ENCODE assay signal across 1 cellular context in the genomic region with DNA sequence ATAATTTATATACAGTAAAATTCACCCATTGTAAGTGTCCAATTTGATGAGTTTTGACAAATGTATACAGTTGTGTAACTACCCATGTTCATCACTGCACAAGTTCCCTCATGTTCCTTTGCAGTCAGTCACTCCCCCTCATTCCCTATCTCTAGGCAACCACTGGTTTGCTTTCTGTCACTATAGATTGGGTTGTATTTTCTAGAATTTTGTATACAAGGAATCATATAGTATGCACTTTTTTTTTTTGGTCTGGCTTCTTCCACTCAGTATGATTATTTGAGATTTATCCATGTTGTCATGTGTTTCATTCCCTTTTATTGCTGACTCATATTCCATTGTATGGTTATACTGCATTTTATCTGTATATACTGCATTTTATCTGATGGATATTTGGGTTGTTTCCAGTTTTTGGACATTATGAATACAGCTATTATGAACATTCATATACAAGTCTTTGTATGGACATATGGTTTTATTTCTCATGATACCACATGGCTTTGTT.
TF ChIP-seq lines count a peak whose summit lies in the region.

No MANE protein-coding gene starts in this region.

TF ChIP-seq in SK-N-SH, 30 proteins besides CTCF, POLR2A, EP300 and RAD21 (continued from another document):
- TF ChIP-seq FOXM1 (IDR thresholded peaks at IDR 0.05; ENCODE audit: low read depth) (no peak), NFIC (IDR thresholded peaks at IDR 0.05; ENCODE audit: borderline replicate concordance) (no peak), SMC3 (IDR thresholded peaks at IDR 0.05; ENCODE audit: low read depth, low read length) (no peak), GATA2 (CRISPR knock-in tag; IDR thresholded peaks at IDR 0.05) (no peak), MXI1 (IDR thresholded peaks at IDR 0.05; ENCODE audit: low read depth, low read length) (no peak), SIN3A (IDR thresholded peaks at IDR 0.05; ENCODE audit: borderline replicate concordance, low read depth, low read length) (no peak), RCOR1 (IDR thresholded peaks at IDR 0.05; ENCODE audit: low read length) (no peak), GABPA (IDR thresholded peaks at IDR 0.05; ENCODE audit: low read depth) (no peak), FOXJ3 (CRISPR knock-in tag; IDR thresholded peaks at IDR 0.05) (no peak), TCF12 (IDR thresholded peaks at IDR 0.05) (no peak; the same call in 1 of the 2 replicates), EZH2phosphoT487 (IDR thresholded peaks at IDR 0.05; ENCODE audit: borderline replicate concordance, low read depth) (no peak)
- TF ChIP-seq, protein P1, sequence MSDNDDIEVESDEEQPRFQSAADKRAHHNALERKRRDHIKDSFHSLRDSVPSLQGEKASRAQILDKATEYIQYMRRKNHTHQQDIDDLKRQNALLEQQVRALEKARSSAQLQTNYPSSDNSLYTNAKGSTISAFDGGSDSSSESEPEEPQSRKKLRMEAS (IDR thresholded peaks at IDR 0.05; ENCODE audit: low read depth) = no peak
